1 cellular context compared by ENCODE assay signal in genomic region chr11:82900277-82901164, GRCh38.
TF ChIP-seq lines count a peak whose summit lies in the region.

TSS of gene PRCP (minus strand) at chr11:82900430. CDS start at chr11:82900402, 28 bp downstream.

TF ChIP-seq in HepG2, 621 proteins besides CTCF, POLR2A, EP300 and RAD21 (continued from another document and continues in another):
- TF ChIP-seq CBX2 (IDR thresholded peaks at IDR 0.05; ENCODE audit: low read depth, low read length), result no peak
- 0 out of 2 replicates have a peak, but pooled peaks have one; percentile 16 for TF ChIP-seq CBX2 (CRISPR knock-in tag; IDR thresholded peaks at IDR 0.05; ENCODE audit: low read depth)
- 0 out of 2 replicates have a peak, but pooled peaks have one; percentile 5 for TF ChIP-seq ZNF557 (CRISPR knock-in tag; IDR thresholded peaks at IDR 0.05)
- 0 out of 2 replicates have a peak, but pooled peaks have one; percentile 3 for TF ChIP-seq ZNF773 (CRISPR knock-in tag; IDR thresholded peaks at IDR 0.05; ENCODE audit: borderline replicate concordance)
- peak; percentile 61 for TF ChIP-seq GMEB1 (CRISPR knock-in tag; IDR thresholded peaks at IDR 0.05; ENCODE audit: borderline replicate concordance)
- TF ChIP-seq HNF1B (CRISPR knock-in tag; IDR thresholded peaks at IDR 0.05), result peak; percentile 61
- peak; percentile 79; the same call in 1 of the 2 replicates for TF ChIP-seq ZNF891 (CRISPR knock-in tag; IDR thresholded peaks at IDR 0.05)
- no peak for TF ChIP-seq AHR (CRISPR knock-in tag; IDR thresholded peaks at IDR 0.05)
- peak; percentile 61; the same call in 1 of the 2 replicates for TF ChIP-seq THAP11 (CRISPR knock-in tag; IDR thresholded peaks at IDR 0.05)
- no peak for TF ChIP-seq GABPA (IDR thresholded peaks at IDR 0.05; ENCODE audit: low read depth, low read length)
- TF ChIP-seq GABPA (CRISPR knock-in tag; IDR thresholded peaks at IDR 0.05; ENCODE audit: low read depth), result no peak
- TF ChIP-seq HDAC2 (CRISPR knock-in tag; IDR thresholded peaks at IDR 0.05), result peak; percentile 47
- peak; percentile 87 for TF ChIP-seq MYPOP (CRISPR knock-in tag; IDR thresholded peaks at IDR 0.05)
- TF ChIP-seq MEIS1 (CRISPR knock-in tag; IDR thresholded peaks at IDR 0.05; ENCODE audit: borderline replicate concordance), result 0 out of 2 replicates have a peak, but pooled peaks have one; percentile 15
- TF ChIP-seq ZNF350 (CRISPR knock-in tag; IDR thresholded peaks at IDR 0.05; ENCODE audit: borderline replicate concordance, low read depth), result peak; percentile 18
- no peak for TF ChIP-seq PRMT3 (CRISPR knock-in tag; IDR thresholded peaks at IDR 0.05; ENCODE audit: borderline replicate concordance, low read depth)
- TF ChIP-seq CEBPB (IDR thresholded peaks at IDR 0.05; ENCODE audit: borderline replicate concordance, low read depth, low read length), result peak; percentile 85
- TF ChIP-seq ZNF660 (CRISPR knock-in tag; IDR thresholded peaks at IDR 0.05; ENCODE audit: borderline replicate concordance, low read depth), result 0 out of 2 replicates have a peak, but pooled peaks have one; percentile 19
- 0 out of 2 replicates have a peak, but pooled peaks have one; percentile 22 for TF ChIP-seq RCOR2 (CRISPR knock-in tag; IDR thresholded peaks at IDR 0.05)
- TF ChIP-seq TAF15 (IDR thresholded peaks at IDR 0.05; ENCODE audit: low read depth, low read length, poor library complexity, severe bottlenecking), result peak; percentile 89
- peak; percentile 77 for TF ChIP-seq ARID4A (CRISPR knock-in tag; IDR thresholded peaks at IDR 0.05; ENCODE audit: borderline replicate concordance)
- 0 out of 2 replicates have a peak, but pooled peaks have one; percentile 57 for TF ChIP-seq ZNF101 (CRISPR knock-in tag; IDR thresholded peaks at IDR 0.05; ENCODE audit: borderline replicate concordance, low read depth)
- TF ChIP-seq ZNF703 (CRISPR knock-in tag; IDR thresholded peaks at IDR 0.05; ENCODE audit: borderline replicate concordance), result no peak; the same call in 1 of the 2 replicates
- peak; percentile 57; the same call in 1 of the 2 replicates for TF ChIP-seq ZNF776 (CRISPR knock-in tag; IDR thresholded peaks at IDR 0.05)
- TF ChIP-seq ATF1 (CRISPR knock-in tag; IDR thresholded peaks at IDR 0.05), result peak; percentile 61; the same call in 1 of the 2 replicates
- TF ChIP-seq POLR2G (IDR thresholded peaks at IDR 0.05; ENCODE audit: low read depth, low read length), result peak; percentile 89
- 0 out of 2 replicates have a peak, but pooled peaks have one; percentile 40 for TF ChIP-seq MAF1 (CRISPR knock-in tag; IDR thresholded peaks at IDR 0.05; ENCODE audit: borderline replicate concordance)
- TF ChIP-seq SP5 (CRISPR knock-in tag; IDR thresholded peaks at IDR 0.05; ENCODE audit: borderline replicate concordance, low read depth), result peak; percentile 89
- TF ChIP-seq ZFP82 (CRISPR knock-in tag; IDR thresholded peaks at IDR 0.05; ENCODE audit: borderline replicate concordance), result no peak
- peak; percentile 71 for TF ChIP-seq SP4 (CRISPR knock-in tag; IDR thresholded peaks at IDR 0.05)
- TF ChIP-seq HBP1 (CRISPR knock-in tag; IDR thresholded peaks at IDR 0.05; ENCODE audit: low read depth), result peak; percentile 45; the same call in 1 of the 2 replicates
- TF ChIP-seq AGO2 (optimal IDR thresholded peaks at IDR 0.05; ENCODE audit: low read depth, low read length), result peak; percentile 33
- peak; percentile 55; the same call in 1 of the 2 replicates for TF ChIP-seq ARID2 (CRISPR knock-in tag; IDR thresholded peaks at IDR 0.05; ENCODE audit: borderline replicate concordance)
- TF ChIP-seq ZNF430 (CRISPR knock-in tag; IDR thresholded peaks at IDR 0.05), result peak; percentile 60; the same call in 1 of the 2 replicates
- no peak for TF ChIP-seq ZNF281 (CRISPR knock-in tag; IDR thresholded peaks at IDR 0.05; ENCODE audit: borderline replicate concordance)
- TF ChIP-seq ZNF207 (IDR thresholded peaks at IDR 0.05; ENCODE audit: borderline replicate concordance), result no peak
- 0 out of 2 replicates have a peak, but pooled peaks have one; percentile 19 for TF ChIP-seq SOX13 (IDR thresholded peaks at IDR 0.05)
- no peak; a peak in 2 of 4 replicates for TF ChIP-seq SOX13 (CRISPR knock-in tag; conservative IDR thresholded peaks at IDR 0.05 in 1 of 2, IDR thresholded peaks at IDR 0.05 in 1 of 2)
- TF ChIP-seq PBX2 (CRISPR knock-in tag; IDR thresholded peaks at IDR 0.05), result no peak
- peak; percentile 87 for TF ChIP-seq UBTF (CRISPR knock-in tag; IDR thresholded peaks at IDR 0.05)
- 0 out of 2 replicates have a peak, but pooled peaks have one; percentile 1 for TF ChIP-seq BCL6 (CRISPR knock-in tag; IDR thresholded peaks at IDR 0.05)
- TF ChIP-seq ZBTB3 (CRISPR knock-in tag; IDR thresholded peaks at IDR 0.05; ENCODE audit: borderline replicate concordance, low read depth), result 0 out of 2 replicates have a peak, but pooled peaks have one; percentile 14
- peak; percentile 64; the same call in 1 of the 2 replicates for TF ChIP-seq SMAD3 (CRISPR knock-in tag; IDR thresholded peaks at IDR 0.05)
- peak; percentile 47; the same call in 1 of the 2 replicates for TF ChIP-seq NFKBIZ (CRISPR knock-in tag; IDR thresholded peaks at IDR 0.05)
- TF ChIP-seq IKZF4 (CRISPR knock-in tag; IDR thresholded peaks at IDR 0.05; ENCODE audit: borderline replicate concordance, low read depth, not compliant biosample characterization), result peak; percentile 37
- peak; percentile 76 for TF ChIP-seq DRAP1 (CRISPR knock-in tag; IDR thresholded peaks at IDR 0.05)
- TF ChIP-seq POLR2AphosphoS5 (IDR thresholded peaks at IDR 0.05; ENCODE audit: low read depth, low read length), result peak; percentile 76
- TF ChIP-seq SPEN (CRISPR knock-in tag; IDR thresholded peaks at IDR 0.05; ENCODE audit: low read depth), result no peak; the same call in 1 of the 2 replicates
